8 cellular contexts compared by ENCODE assay signal in the genomic region with DNA sequence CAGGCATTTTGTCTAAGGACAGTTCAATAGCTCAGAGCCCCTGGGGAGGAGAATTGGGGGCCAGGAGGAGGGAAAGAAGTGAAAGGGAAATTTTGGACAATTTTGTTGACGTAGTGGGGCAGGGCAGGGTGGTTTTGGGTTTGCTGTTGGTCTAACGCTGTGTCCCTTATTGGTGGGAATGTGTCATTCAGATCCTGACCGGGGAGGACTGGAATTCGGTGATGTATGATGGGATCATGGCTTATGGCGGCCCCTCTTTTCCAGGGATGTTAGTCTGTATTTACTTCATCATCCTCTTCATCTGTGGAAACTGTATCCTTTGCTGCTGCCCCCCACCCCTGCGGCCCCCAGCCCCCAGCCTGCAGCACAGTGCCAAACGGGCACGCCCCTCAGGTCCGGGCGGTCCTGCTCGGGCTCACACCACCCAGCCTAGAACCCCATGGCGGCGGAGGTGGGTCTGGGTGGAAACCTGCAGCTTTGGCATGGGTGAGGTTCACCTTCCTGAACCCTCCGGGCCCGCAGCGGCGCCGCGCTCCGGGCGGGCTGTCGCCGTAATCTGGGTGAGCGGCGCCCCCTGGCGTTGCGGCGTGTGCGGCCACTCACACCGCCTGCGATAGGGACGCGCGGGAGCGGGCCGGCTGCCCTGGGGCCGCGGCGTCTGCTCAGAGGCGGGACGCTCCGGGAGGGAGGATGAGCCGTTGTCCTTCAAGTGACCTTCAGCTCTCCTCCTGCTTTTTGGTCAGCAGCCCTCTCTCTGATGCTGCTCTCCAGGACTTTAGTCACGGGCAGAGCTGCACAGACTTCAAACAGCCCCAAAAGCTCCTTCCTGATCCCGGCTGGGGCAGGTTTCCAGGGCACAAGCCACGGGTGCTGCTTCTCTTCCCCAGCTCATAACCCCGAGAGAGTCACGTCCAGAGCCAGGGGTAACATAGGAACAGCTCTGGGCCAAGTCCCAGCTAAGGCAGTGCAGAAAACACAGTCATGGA.
A peak's percentile ranks its signal among the peaks of the same experiment; 100 is the strongest.
DNase-seq lines count a peak whose midpoint lies in the region; ATAC-seq lines count a peak whose summit lies in the region.

No MANE protein-coding gene starts in this region.

- ATAC-seq in GM18867 (IDR thresholded peaks at IDR 0.05; ENCODE audit: unreplicated experiment) = no peak

- DNase-seq in NCI-H2081 (lab: John Stamatoyannopoulos, UW) (peak; percentile 37 to 55), NCI-H2081 treated with DMSO at 0.1 percent for 48 hours (lab: John Stamatoyannopoulos, UW) (no peak), NCI-H1930 (lab: John Stamatoyannopoulos, UW) (peak; percentile 50 to 75), medulla oblongata (ENCODE audit: extremely low spot score) (peak; percentile 47)
- DNase-seq in activated CD4-positive, alpha-beta T cell treated with anti-CD3 and anti-CD28 coated beads, Interleukin-2, amount 50 U/mL, for 4 hours = peak; percentile 4 to 10
- peak; percentile 3 for DNase-seq in effector CD8-positive, alpha-beta T cell (lab: John Stamatoyannopoulos, UW)
- DNase-seq in stimulated activated CD8-positive, alpha-beta memory T cell treated with anti-CD3 and anti-CD28 coated beads, Interleukin-7, amount 100 ng/mL, for 24 hours (ENCODE audit: low read depth) = peak; percentile 12
